ENCODE assay signal across 8 cellular contexts in genomic region chrX:55451990-55452824, GRCh38. TPM values are rescaled to one million over a fixed set of nuclear protein-coding genes. Genes with fewer than 3 reads are reported as not detected.
DNase-seq lines count a peak whose midpoint lies in the region; ATAC-seq and TF ChIP-seq lines count a peak whose summit lies in the region.

MAGEH1 (plus strand) TSS chrX:55452127; CDS start chrX:55452375, 248 bp downstream.

- H3K79me2 ChIP-seq in neural cell (replicated peaks; ENCODE audit: insufficient read depth, low read length) = no peaks in the 10 kb centered on the region

- peak; percentile 11 for TF ChIP-seq RAD21 in neural cell (conservative IDR thresholded peaks at IDR 0.05)

- H3K4me2 ChIP-seq in neural cell (ENCODE audit: low read length) = no peak within 1 kb of the TSS

- peak within 1 kb of the TSS; percentile 89 to 94 for H3K4me3 Mint-ChIP-seq in stimulated activated naive CD8-positive, alpha-beta T cell treated with anti-CD3 and anti-CD28 coated beads, Interleukin-15, amount 100 ng/mL, for 72 hours

- H3K36me3 ChIP-seq in HUES64 (ENCODE audit: insufficient read depth, low read length) (no peaks in the 10 kb centered on the region), SJCRH30 (no peaks in the 10 kb centered on the region), neural cell (ENCODE audit: insufficient read depth, low read length) (no peaks in the 10 kb centered on the region)

- no peaks in the 10 kb centered on the region for H3F3A ChIP-seq in neural cell (ENCODE audit: insufficient read depth, low read length, poor library complexity, severe bottlenecking)

- H3K9me2 ChIP-seq in neural cell (ENCODE audit: insufficient read depth, low read length) = no peaks in the 10 kb centered on the region

- H3K9me3 ChIP-seq in HUES64 (ENCODE audit: insufficient read depth, low read depth, low read length) = no peaks in the 10 kb centered on the region
- H3K9me3 ChIP-seq in SJCRH30 (replicated peaks) = no peaks in the 10 kb centered on the region
- H3K9me3 ChIP-seq in neural cell (ENCODE audit: low read length) = no peaks in the 10 kb centered on the region

- TF ChIP-seq CTCF in fibroblast of villous mesenchyme (IDR thresholded peaks at IDR 0.05; ENCODE audit: insufficient read depth, low read depth, low read length) (no peak), neural cell (IDR thresholded peaks at IDR 0.05; ENCODE audit: poor library complexity, severe bottlenecking) (no peak)

- no peak within 1 kb of the TSS for H3K27ac ChIP-seq in HUES64 (ENCODE audit: low read depth, low read length)
- H3K27ac ChIP-seq in SJCRH30 = 0 out of 2 replicates have a peak within 1 kb of the TSS, but pooled peaks have one; percentile 15
- H3K27ac ChIP-seq in neural cell (ENCODE audit: low read length) = peak within 1 kb of the TSS; percentile 87

- peak; percentile 97 for ATAC-seq in GM21390 (IDR thresholded peaks at IDR 0.05; ENCODE audit: unreplicated experiment)
- ATAC-seq in stimulated activated naive CD8-positive, alpha-beta T cell treated with anti-CD3 and anti-CD28 coated beads, Interleukin-15, amount 100 ng/mL, for 72 hours = peak; percentile 95

- peak within 1 kb of the TSS; percentile 92 to 95 for H3K27ac Mint-ChIP-seq in stimulated activated naive CD8-positive, alpha-beta T cell treated with anti-CD3 and anti-CD28 coated beads, Interleukin-15, amount 100 ng/mL, for 72 hours

- peak within 1 kb of the TSS; percentile 51 for H2AFZ ChIP-seq in neural cell (ENCODE audit: low read depth, low read length)

- H3K4me1 Mint-ChIP-seq in stimulated activated naive CD8-positive, alpha-beta T cell treated with anti-CD3 and anti-CD28 coated beads, Interleukin-15, amount 100 ng/mL, for 72 hours = peaks cover 8% of the 10 kb centered on the region

- no peaks in the 10 kb centered on the region for H3K9me3 Mint-ChIP-seq in stimulated activated naive CD8-positive, alpha-beta T cell treated with anti-CD3 and anti-CD28 coated beads, Interleukin-15, amount 100 ng/mL, for 72 hours

- H3K4me3 ChIP-seq in HUES64 (ENCODE audit: low read length) (peak within 1 kb of the TSS; percentile 96), SJCRH30 (peak within 1 kb of the TSS; percentile 60), fibroblast of villous mesenchyme (ENCODE audit: low read depth, low read length) (peak within 1 kb of the TSS; percentile 63), neural cell (ENCODE audit: low read length) (peak within 1 kb of the TSS; percentile 81)

- H4K20me1 ChIP-seq in neural cell (ENCODE audit: insufficient read depth) = no peaks in the 10 kb centered on the region

- no peak for TF ChIP-seq EP300 in neural cell (conservative IDR thresholded peaks at IDR 0.05; ENCODE audit: poor library complexity, severe bottlenecking)

- H3K27me3 ChIP-seq in HUES64 (ENCODE audit: insufficient read depth, low read length) (no peaks in the 10 kb centered on the region; the same call in 1 of the 2 replicates), SJCRH30 (no peaks in the 10 kb centered on the region), neural cell (ENCODE audit: insufficient read depth, low read depth, low read length) (no peaks in the 10 kb centered on the region)

- DNase-seq in DMS 273 treated with DMSO at 0.1 percent for 48 hours (lab: John Stamatoyannopoulos, UW) (peak; percentile 43), SJCRH30 (peak; percentile 68 to 69), activated gamma-delta T cell treated with Interleukin-2 at 50 U/mL for 16 hours (peak; percentile 67), fibroblast of villous mesenchyme (ENCODE audit: low read depth) (peak; percentile 80)
- DNase-seq in stimulated activated naive CD8-positive, alpha-beta T cell treated with anti-CD3 and anti-CD28 coated beads, Interleukin-15, amount 100 ng/mL, for 72 hours = peak; percentile 54 to 78

- no peaks in the 10 kb centered on the region for H3K4me1 ChIP-seq in HUES64 (ENCODE audit: insufficient read depth, low read length)
- no peaks in the 10 kb centered on the region for H3K4me1 ChIP-seq in SJCRH30

- no peaks in the 10 kb centered on the region for H3K27me3 Mint-ChIP-seq in stimulated activated naive CD8-positive, alpha-beta T cell treated with anti-CD3 and anti-CD28 coated beads, Interleukin-15, amount 100 ng/mL, for 72 hours

- H3K9ac ChIP-seq in HUES64 (ENCODE audit: low read depth, low read length) (peak within 1 kb of the TSS; percentile 77), neural cell (ENCODE audit: low read length) (peak within 1 kb of the TSS; percentile 84)

- 3% methylated on average over 41 of the region's 42 CpGs for WGBS in HUES64

TF ChIP-seq in neural cell, 6 proteins besides CTCF, POLR2A, EP300 and RAD21:
- TF ChIP-seq REST (IDR thresholded peaks at IDR 0.05; ENCODE audit: borderline replicate concordance) (no peak), TAF1 (IDR thresholded peaks at IDR 0.05; ENCODE audit: low read depth) (peak; percentile 66), POLR2AphosphoS5 (IDR thresholded peaks at IDR 0.05) (peak; percentile 90), MXI1 (conservative IDR thresholded peaks at IDR 0.05; ENCODE audit: poor library complexity, severe bottlenecking) (peak; percentile 49)

RNA-seq across cellular contexts. Expression of gene MAGEH1, which starts in this region (rescaled TPM):
- polyA plus RNA-seq in HUES64 (2013, experiment 1 of 2) = 10.7 TPM
- polyA plus RNA-seq in HUES64 (2013, experiment 2 of 2) = 11.6 TPM
- total RNA-seq in SJCRH30 (2014; rRNA removed; shearing (Covaris generic)) = 8.5 and 8.6 TPM in 2 replicates
- total RNA-seq in fibroblast of villous mesenchyme = 37.6 and 37.7 TPM in 2 replicates
- polyA plus RNA-seq in neural cell = 240 and 262 TPM in 2 replicates
- polyA minus RNA-seq in neural cell = 111 and 112 TPM in 2 replicates
